Comparison of ENCODE assay signal across 15 cellular contexts in the genomic region with DNA sequence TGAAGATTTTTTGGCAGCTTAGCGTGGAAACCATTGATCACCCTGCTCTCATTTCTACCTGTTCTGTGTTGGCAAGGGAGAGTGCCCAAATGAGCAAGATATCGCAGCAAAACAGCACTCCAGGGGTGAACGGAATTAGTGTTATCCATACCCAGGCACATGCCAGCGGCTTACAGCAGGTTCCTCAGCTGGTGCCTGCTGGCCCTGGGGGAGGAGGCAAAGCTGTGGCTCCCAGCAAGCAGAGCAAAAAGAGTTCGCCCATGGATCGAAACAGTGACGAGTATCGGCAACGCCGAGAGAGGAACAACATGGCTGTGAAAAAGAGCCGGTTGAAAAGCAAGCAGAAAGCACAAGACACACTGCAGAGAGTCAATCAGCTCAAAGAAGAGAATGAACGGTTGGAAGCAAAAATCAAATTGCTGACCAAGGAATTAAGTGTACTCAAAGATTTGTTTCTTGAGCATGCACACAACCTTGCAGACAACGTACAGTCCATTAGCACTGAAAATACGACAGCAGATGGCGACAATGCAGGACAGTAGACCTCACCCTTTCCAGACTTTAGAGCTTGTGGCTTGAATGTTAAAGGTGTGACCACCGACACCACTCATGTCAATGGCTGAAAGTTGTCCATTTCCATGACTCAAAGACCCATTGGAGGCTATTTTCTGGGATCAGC. TPM values are rescaled to one million over a fixed set of nuclear protein-coding genes. Genes with fewer than 3 reads are reported as not detected.
DNase-seq lines count a peak whose midpoint lies in the region; ATAC-seq, FAIRE-seq and TF ChIP-seq lines count a peak whose summit lies in the region.
"Had no signal": no experiment of that assay in that cellular context is flagged by ENCODE, and none has a peak within 500 bp of the region (broad histone marks: within the 10 kb centered on the region; RNA-seq: fewer than 3 reads in every experiment).

No MANE protein-coding gene starts in this region.

- H3K36me3 Mint-ChIP-seq in activated CD4-positive, alpha-beta memory T cell treated with anti-CD3 and anti-CD28 coated beads for 36 hours: peaks cover 28% of the 10 kb centered on the region
- H3K36me3 Mint-ChIP-seq in activated CD4-positive, alpha-beta memory T cell treated with anti-CD3 and anti-CD28 coated beads, Interleukin-2, amount 10 ng/mL, durations not matched to agents 7 days and 5 days (ENCODE audit: low read depth): peaks cover 53% of the 10 kb centered on the region
- peaks cover 13% of the 10 kb centered on the region for H3K36me3 Mint-ChIP-seq in CD4-positive, CD25-positive, alpha-beta regulatory T cell
- peaks cover 74% of the 10 kb centered on the region for H3K36me3 Mint-ChIP-seq in activated T-helper 17 cell treated with anti-CD3 and anti-CD28 coated beads, Interleukin-2, amount 50 U/mL, for 72 hours (ENCODE audit: low read depth)

- CTCF ChIA-PET in activated CD4-positive, alpha-beta memory T cell treated with anti-CD3 and anti-CD28 coated beads for 36 hours (lab: Charles Lee): interaction anchor here (0.6 to 4.2 kb wide), 4 partner anchors 11 to 144 kb away, joined by 3 to 14 read pairs (median 8); no protein-coding TSS in a partner anchor
- CTCF ChIA-PET in activated CD4-positive, alpha-beta memory T cell treated with anti-CD3 and anti-CD28 coated beads, Interleukin-2, amount 10 ng/mL, durations not matched to agents 7 days and 5 days (lab: Charles Lee): interaction anchor here (1.3 to 1.4 kb wide), 2 partner anchors 21 to 37 kb away, joined by 3 read pairs; no protein-coding TSS in a partner anchor

- intact Hi-C loops in activated CD4-positive, alpha-beta memory T cell treated with anti-CD3 and anti-CD28 coated beads for 36 hours (cut with micrococcal nuclease): loop anchor here (10.0 kb wide), 1 partner anchor 144 kb away; no protein-coding TSS in a partner anchor
- intact Hi-C loops in Right ventricle myocardium superior (cut with DNase I): no loop called here

- H3K36me3 ChIP-seq in CD4-positive, CD25-positive, alpha-beta regulatory T cell (ENCODE audit: control insufficient read depth, insufficient read depth, low read length): peaks cover 29% of the 10 kb centered on the region
- H3K36me3 ChIP-seq in keratinocyte (ENCODE audit: control insufficient read depth in 2 of 2, extremely low read depth in 1 of 2, insufficient read depth in 2 of 2, low read length in 2 of 2): peaks cover 0 to 39% of the 10 kb centered on the region in 2 experiments

- H3K27me3 Mint-ChIP-seq in activated CD4-positive, alpha-beta memory T cell treated with anti-CD3 and anti-CD28 coated beads for 36 hours: no peaks in the 10 kb centered on the region
- no peaks in the 10 kb centered on the region for H3K27me3 Mint-ChIP-seq in activated CD4-positive, alpha-beta memory T cell treated with anti-CD3 and anti-CD28 coated beads, Interleukin-2, amount 10 ng/mL, durations not matched to agents 7 days and 5 days
- H3K27me3 Mint-ChIP-seq in CD4-positive, CD25-positive, alpha-beta regulatory T cell: no peaks in the 10 kb centered on the region
- H3K27me3 Mint-ChIP-seq in activated T-helper 17 cell treated with anti-CD3 and anti-CD28 coated beads, Interleukin-2, amount 50 U/mL, for 72 hours: no peaks in the 10 kb centered on the region

- H3K27ac Mint-ChIP-seq in activated CD4-positive, alpha-beta memory T cell treated with anti-CD3 and anti-CD28 coated beads for 36 hours: no peak overlapping the region
- no peak overlapping the region for H3K27ac Mint-ChIP-seq in activated CD4-positive, alpha-beta memory T cell treated with anti-CD3 and anti-CD28 coated beads, Interleukin-2, amount 10 ng/mL, durations not matched to agents 7 days and 5 days
- H3K27ac Mint-ChIP-seq in CD4-positive, CD25-positive, alpha-beta regulatory T cell: peak overlapping the region in 2 of 3 donors; percentile 37 to 56
- H3K27ac Mint-ChIP-seq in activated T-helper 17 cell treated with anti-CD3 and anti-CD28 coated beads, Interleukin-2, amount 50 U/mL, for 72 hours: peak overlapping the region; percentile 78

- no peak overlapping the region for H2AFZ ChIP-seq in keratinocyte (ENCODE audit: control insufficient read depth, low read length)

- H3K4me1 ChIP-seq in CD4-positive, CD25-positive, alpha-beta regulatory T cell (ENCODE audit: control insufficient read depth, insufficient read depth, low read length, poor library complexity, severe bottlenecking): peaks cover 31% of the 10 kb centered on the region
- H3K4me1 ChIP-seq in keratinocyte (ENCODE audit: control insufficient read depth, extremely low read depth, insufficient read depth, low read length): peaks cover 38% of the 10 kb centered on the region

- no peak overlapping the region for H3K4me3 Mint-ChIP-seq in activated CD4-positive, alpha-beta memory T cell treated with anti-CD3 and anti-CD28 coated beads for 36 hours
- no peak overlapping the region for H3K4me3 Mint-ChIP-seq in activated CD4-positive, alpha-beta memory T cell treated with anti-CD3 and anti-CD28 coated beads, Interleukin-2, amount 10 ng/mL, durations not matched to agents 7 days and 5 days
- peak overlapping the region in 1 of 4 donors; percentile 29 for H3K4me3 Mint-ChIP-seq in CD4-positive, CD25-positive, alpha-beta regulatory T cell
- no peak overlapping the region for H3K4me3 Mint-ChIP-seq in activated T-helper 17 cell treated with anti-CD3 and anti-CD28 coated beads, Interleukin-2, amount 50 U/mL, for 72 hours

- no peaks in the 10 kb centered on the region for H3K27me3 ChIP-seq in CD4-positive, CD25-positive, alpha-beta regulatory T cell (ENCODE audit: control insufficient read depth, insufficient read depth, low read length)
- no peaks in the 10 kb centered on the region for H3K27me3 ChIP-seq in keratinocyte (ENCODE audit: control insufficient read depth, extremely low read depth, insufficient read depth, low read length)

- peak; percentile 3 for DNase-seq in activated CD4-positive, alpha-beta memory T cell treated with anti-CD3 and anti-CD28 coated beads for 36 hours
- no peak for DNase-seq in activated CD4-positive, alpha-beta memory T cell treated with anti-CD3 and anti-CD28 coated beads, Interleukin-2, amount 10 ng/mL, durations not matched to agents 7 days and 5 days
- DNase-seq in CD4-positive, CD25-positive, alpha-beta regulatory T cell: no peak
- DNase-seq in keratinocyte (ENCODE audit: low read depth, low spot score) (no peak), Right ventricle myocardium superior (no peak), NCI-H226 (no peak)
- DNase-seq: 8988T, C1 segment of cervical spinal cord, DMS53, H9, Karpas-422, NCI-H2029 treated with DMSO at 0.1 percent for 48 hours, NCI-H510A treated with DMSO at 0.1 percent for 48 hours had no signal

- peaks cover 58% of the 10 kb centered on the region for H3K4me1 Mint-ChIP-seq in activated CD4-positive, alpha-beta memory T cell treated with anti-CD3 and anti-CD28 coated beads for 36 hours (ENCODE audit: low read depth)
- H3K4me1 Mint-ChIP-seq in activated CD4-positive, alpha-beta memory T cell treated with anti-CD3 and anti-CD28 coated beads, Interleukin-2, amount 10 ng/mL, durations not matched to agents 7 days and 5 days: peaks cover 49% of the 10 kb centered on the region
- H3K4me1 Mint-ChIP-seq in CD4-positive, CD25-positive, alpha-beta regulatory T cell: peaks cover 41 to 72% (median 65%) of the 10 kb centered on the region in 4 donors
- peaks cover 48% of the 10 kb centered on the region for H3K4me1 Mint-ChIP-seq in activated T-helper 17 cell treated with anti-CD3 and anti-CD28 coated beads, Interleukin-2, amount 50 U/mL, for 72 hours

- no peak overlapping the region for H3K4me3 ChIP-seq in CD4-positive, CD25-positive, alpha-beta regulatory T cell (ENCODE audit: low read depth, low read length)
- H3K4me3 ChIP-seq in keratinocyte (ENCODE audit: control insufficient read depth in 2 of 3, extremely low read depth in 1 of 3, insufficient read depth in 2 of 3, low read depth in 1 of 3, low read length in 3 of 3): no peak overlapping the region

- dilution Hi-C loops in keratinocyte (cut with MboI; ENCODE audit: extremely low pct_ligation_motif_present, low sequenced_read_pairs): no loop called here

- H3K4me2 ChIP-seq in keratinocyte (ENCODE audit: control insufficient read depth, extremely low read depth, insufficient read depth, low read depth, low read length): peak overlapping the region; percentile 15

- peaks cover 93% of the 10 kb centered on the region for H3K79me2 ChIP-seq in keratinocyte (ENCODE audit: control insufficient read depth, insufficient read depth, low read length)

- POLR2A ChIA-PET in activated CD4-positive, alpha-beta memory T cell treated with anti-CD3 and anti-CD28 coated beads for 36 hours (lab: Charles Lee): no interaction called here
- POLR2A ChIA-PET in activated CD4-positive, alpha-beta memory T cell treated with anti-CD3 and anti-CD28 coated beads, Interleukin-2, amount 10 ng/mL, durations not matched to agents 7 days and 5 days (lab: Charles Lee): no interaction called here

- H4K20me1 ChIP-seq in keratinocyte (ENCODE audit: control insufficient read depth, extremely low read depth, insufficient read depth, low read length): peaks cover 41% of the 10 kb centered on the region

- TF ChIP-seq CTCF in keratinocyte (optimal IDR thresholded peaks at IDR 0.05 in 1 of 3, IDR thresholded peaks at IDR 0.05 in 1 of 3, conservative IDR thresholded peaks at IDR 0.05 in 1 of 3; ENCODE audit: extremely low read depth in 1 of 3, insufficient read depth in 2 of 3, low read length in 3 of 3): peak in 1 of 3 experiments; percentile 29

- peaks cover 7% of the 10 kb centered on the region for H3K9me1 ChIP-seq in keratinocyte (ENCODE audit: control insufficient read depth, extremely low read depth, insufficient read depth, low read length)

- FAIRE-seq in keratinocyte (lab: Jason Lieb, UNC): no peak

- H3K9ac ChIP-seq in keratinocyte (ENCODE audit: control insufficient read depth, extremely low read depth, insufficient read depth, low read length): no peak overlapping the region

- H3K27ac ChIP-seq in CD4-positive, CD25-positive, alpha-beta regulatory T cell (ENCODE audit: insufficient read depth, low read length, poor library complexity, severe bottlenecking): no peak overlapping the region
- no peak overlapping the region for H3K27ac ChIP-seq in keratinocyte (ENCODE audit: control insufficient read depth, insufficient read depth, low read length)

- no peak for ATAC-seq in CD4-positive, CD25-positive, alpha-beta regulatory T cell (ENCODE audit: low read depth in 2 of 2)
- ATAC-seq in activated T-helper 17 cell treated with anti-CD3 and anti-CD28 coated beads, Interleukin-2, amount 50 U/mL, for 72 hours (replicated peaks): no peak
- ATAC-seq in Right ventricle myocardium superior (ENCODE audit: poor library complexity) (no peak), GM19463 (IDR thresholded peaks at IDR 0.05; ENCODE audit: unreplicated experiment) (no peak)

- no peaks in the 10 kb centered on the region for H3K9me3 Mint-ChIP-seq in activated CD4-positive, alpha-beta memory T cell treated with anti-CD3 and anti-CD28 coated beads for 36 hours
- no peaks in the 10 kb centered on the region for H3K9me3 Mint-ChIP-seq in activated CD4-positive, alpha-beta memory T cell treated with anti-CD3 and anti-CD28 coated beads, Interleukin-2, amount 10 ng/mL, durations not matched to agents 7 days and 5 days
- H3K9me3 Mint-ChIP-seq in CD4-positive, CD25-positive, alpha-beta regulatory T cell: no peaks in the 10 kb centered on the region
- H3K9me3 Mint-ChIP-seq in activated T-helper 17 cell treated with anti-CD3 and anti-CD28 coated beads, Interleukin-2, amount 50 U/mL, for 72 hours: no peaks in the 10 kb centered on the region
- H3K9me3 Mint-ChIP-seq: H9 had no signal

- H3K9me3 ChIP-seq in CD4-positive, CD25-positive, alpha-beta regulatory T cell (ENCODE audit: control insufficient read depth in 2 of 2, low read length in 2 of 2): no peaks in the 10 kb centered on the region
- no peaks in the 10 kb centered on the region for H3K9me3 ChIP-seq in keratinocyte (ENCODE audit: control insufficient read depth, low read depth, low read length)

RNA-seq across cellular contexts. Expression of gene CEBPG, which starts 5.8 kb away (rescaled TPM):
- total RNA-seq in activated CD4-positive, alpha-beta memory T cell treated with anti-CD3 and anti-CD28 coated beads for 36 hours: 10 to 100 TPM; 30.6 to 30.9 TPM
- 10 to 100 TPM; 30.0 to 31.4 TPM for total RNA-seq in activated CD4-positive, alpha-beta memory T cell treated with anti-CD3 and anti-CD28 coated beads, Interleukin-2, amount 10 ng/mL, durations not matched to agents 7 days and 5 days
- 19.9 TPM for total RNA-seq in CD4-positive, CD25-positive, alpha-beta regulatory T cell
- 10 to 100 TPM; 10.5 to 16.4 (median 13.2) TPM for polyA plus RNA-seq in CD4-positive, CD25-positive, alpha-beta regulatory T cell
- total RNA-seq in activated T-helper 17 cell treated with anti-CD3 and anti-CD28 coated beads, Interleukin-2, amount 50 U/mL, for 72 hours: 10 to 100 TPM; 15.0 to 23.6 TPM
- polyA plus RNA-seq in keratinocyte: 20.4 to 31.9 TPM (median 22.4 TPM) in 3 replicates
- polyA plus RNA-seq in keratinocyte (2011; ENCODE audit: low read depth): 41.5 TPM
- polyA plus RNA-seq in keratinocyte (2011; cell fraction: cytosol; rRNA removed): 17.4 and 26.2 TPM in 2 replicates
- 17.8 and 21.8 TPM in 2 replicates for polyA plus RNA-seq in keratinocyte (2011; cell fraction: nucleus; rRNA removed)
- 20.3 and 41.2 TPM in 2 replicates for polyA plus RNA-seq in keratinocyte (2012; ENCODE audit: low replicate concordance)
- polyA minus RNA-seq in keratinocyte: 6.0 to 24.1 TPM (median 14.7 TPM) in 3 replicates
- 17.3 TPM for polyA minus RNA-seq in keratinocyte (2011; cell fraction: cytosol; rRNA and poly(A)+ RNA removed)
- polyA minus RNA-seq in keratinocyte (2011; cell fraction: nucleus; rRNA and poly(A)+ RNA removed): 6.8 and 11.9 TPM in 2 replicates
- total RNA-seq in Right ventricle myocardium superior: 16.1 TPM

Comparison
In these comparisons a context has a peak if more than half of its experiments do, and no peak if none do; other contexts are left out.
1. H3K27ac Mint-ChIP-seq: peak in CD4-positive, CD25-positive, alpha-beta regulatory T cell (2 of 3) and activated T-helper 17 cell treated with anti-CD3 and anti-CD28 coated beads, Interleukin-2, amount 50 U/mL, for 72 hours (single experiment); none in activated CD4-positive, alpha-beta memory T cell treated with anti-CD3 and anti-CD28 coated beads for 36 hours (single experiment) and activated CD4-positive, alpha-beta memory T cell treated with anti-CD3 and anti-CD28 coated beads, Interleukin-2, amount 10 ng/mL, durations not matched to agents 7 days and 5 days (single experiment).